In genomic region chr13:44470623-44471562, GRCh38 we compare ENCODE assay signal across 8 cellular contexts.
DNase-seq lines count a peak whose midpoint lies in the region; ATAC-seq and TF ChIP-seq lines count a peak whose summit lies in the region.

No MANE protein-coding gene starts in this region.

- no peak overlapping the region for H3K27ac Mint-ChIP-seq in activated CD4-positive, alpha-beta T cell treated with anti-CD3 and anti-CD28 coated beads, Interleukin-2, amount 10 ng/mL, durations not matched to agents 7 days and 5 days

- TF ChIP-seq CTCF in left ventricle myocardium inferior (IDR thresholded peaks at IDR 0.05; ENCODE audit: borderline replicate concordance) (peak; percentile 67), fibroblast of mammary gland (conservative IDR thresholded peaks at IDR 0.05; ENCODE audit: control insufficient read depth, insufficient read depth, low read depth, low read length) (peak; percentile 45), thoracic aorta (IDR thresholded peaks at IDR 0.05) (peak; percentile 47)

- H3K9me3 ChIP-seq in left ventricle myocardium inferior (replicated peaks) (no peaks in the 10 kb centered on the region), thoracic aorta (no peaks in the 10 kb centered on the region)

- intact Hi-C loops in left ventricle myocardium inferior (cut with micrococcal nuclease) (loop anchor here (2.0 kb wide), 1 partner anchor 566 kb away; no protein-coding TSS in a partner anchor), Right ventricle myocardium superior (cut with DNase I) (loop anchor here (5.0 kb wide), 1 partner anchor 564 kb away; no protein-coding TSS in a partner anchor)

- no peak overlapping the region for H3K4me3 Mint-ChIP-seq in activated CD4-positive, alpha-beta T cell treated with anti-CD3 and anti-CD28 coated beads, Interleukin-2, amount 10 ng/mL, durations not matched to agents 7 days and 5 days

- no peaks in the 10 kb centered on the region for H3K9me3 Mint-ChIP-seq in activated CD4-positive, alpha-beta T cell treated with anti-CD3 and anti-CD28 coated beads, Interleukin-2, amount 10 ng/mL, durations not matched to agents 7 days and 5 days

- H3K27ac ChIP-seq in left ventricle myocardium inferior (replicated peaks) (no peak overlapping the region), thoracic aorta (no peak overlapping the region)

- POLR2A ChIA-PET in activated CD4-positive, alpha-beta T cell treated with anti-CD3 and anti-CD28 coated beads, Interleukin-2, amount 10 ng/mL, durations not matched to agents 7 days and 5 days (lab: Charles Lee) = no interaction called here

- H3K4me3 ChIP-seq in left ventricle myocardium inferior (no peak overlapping the region), fibroblast of mammary gland (ENCODE audit: control insufficient read depth, low read depth, low read length) (no peak overlapping the region), thoracic aorta (no peak overlapping the region)

- H3K4me1 Mint-ChIP-seq in activated CD4-positive, alpha-beta T cell treated with anti-CD3 and anti-CD28 coated beads, Interleukin-2, amount 10 ng/mL, durations not matched to agents 7 days and 5 days = no peaks in the 10 kb centered on the region

- H3K27me3 ChIP-seq in left ventricle myocardium inferior (ENCODE audit: low read depth) (no peaks in the 10 kb centered on the region), thoracic aorta (replicated peaks; ENCODE audit: insufficient read depth) (no peaks in the 10 kb centered on the region)

- ATAC-seq in Right ventricle myocardium superior (ENCODE audit: poor library complexity) = no peak
- ATAC-seq in thoracic aorta (ENCODE audit: insufficient number of reproducible peaks, low FRiP score, low read depth) = peak; percentile 86
- no peak for ATAC-seq in HG03432 (IDR thresholded peaks at IDR 0.05; ENCODE audit: unreplicated experiment)
- ATAC-seq in GM18870 (IDR thresholded peaks at IDR 0.05; ENCODE audit: unreplicated experiment) = no peak

- CTCF ChIA-PET in activated CD4-positive, alpha-beta T cell treated with anti-CD3 and anti-CD28 coated beads, Interleukin-2, amount 10 ng/mL, durations not matched to agents 7 days and 5 days (lab: Charles Lee) = no interaction called here

- no peaks in the 10 kb centered on the region for H3K27me3 Mint-ChIP-seq in activated CD4-positive, alpha-beta T cell treated with anti-CD3 and anti-CD28 coated beads, Interleukin-2, amount 10 ng/mL, durations not matched to agents 7 days and 5 days

- H3K36me3 Mint-ChIP-seq in activated CD4-positive, alpha-beta T cell treated with anti-CD3 and anti-CD28 coated beads, Interleukin-2, amount 10 ng/mL, durations not matched to agents 7 days and 5 days (ENCODE audit: low read depth) = no peaks in the 10 kb centered on the region

- H3K4me1 ChIP-seq in left ventricle myocardium inferior (peaks cover 12% of the 10 kb centered on the region), thoracic aorta (ENCODE audit: control insufficient read depth in 1 of 2, low read depth in 2 of 2) (peaks cover 12 to 22% of the 10 kb centered on the region in 2 donors)

- H3K36me3 ChIP-seq in left ventricle myocardium inferior (no peaks in the 10 kb centered on the region), thoracic aorta (no peaks in the 10 kb centered on the region)

- DNase-seq in left ventricle myocardium inferior (no peak), Right ventricle myocardium superior (no peak), RKO (ENCODE audit: low spot score) (peak; percentile 51), fibroblast of mammary gland (ENCODE audit: low read depth) (peak; percentile 56), thoracic aorta (ENCODE audit: low spot score) (no peak)
- no peak for DNase-seq in activated CD4-positive, alpha-beta T cell treated with anti-CD3 and anti-CD28 coated beads, Interleukin-2, amount 10 ng/mL, durations not matched to agents 7 days and 5 days

Comparison
In these comparisons a context has a peak if more than half of its experiments do, and no peak if none do; other contexts are left out.
1. DNase-seq: peak in RKO (single experiment) and fibroblast of mammary gland (single experiment); none in left ventricle myocardium inferior (single experiment), Right ventricle myocardium superior (single experiment), thoracic aorta (single experiment) and activated CD4-positive, alpha-beta T cell treated with anti-CD3 and anti-CD28 coated beads, Interleukin-2, amount 10 ng/mL, durations not matched to agents 7 days and 5 days (single experiment).
2. Peak in every context shown above with its lines, with median percentiles within 50 percentile points of each other: CTCF ChIP-seq.